In the genomic region with DNA sequence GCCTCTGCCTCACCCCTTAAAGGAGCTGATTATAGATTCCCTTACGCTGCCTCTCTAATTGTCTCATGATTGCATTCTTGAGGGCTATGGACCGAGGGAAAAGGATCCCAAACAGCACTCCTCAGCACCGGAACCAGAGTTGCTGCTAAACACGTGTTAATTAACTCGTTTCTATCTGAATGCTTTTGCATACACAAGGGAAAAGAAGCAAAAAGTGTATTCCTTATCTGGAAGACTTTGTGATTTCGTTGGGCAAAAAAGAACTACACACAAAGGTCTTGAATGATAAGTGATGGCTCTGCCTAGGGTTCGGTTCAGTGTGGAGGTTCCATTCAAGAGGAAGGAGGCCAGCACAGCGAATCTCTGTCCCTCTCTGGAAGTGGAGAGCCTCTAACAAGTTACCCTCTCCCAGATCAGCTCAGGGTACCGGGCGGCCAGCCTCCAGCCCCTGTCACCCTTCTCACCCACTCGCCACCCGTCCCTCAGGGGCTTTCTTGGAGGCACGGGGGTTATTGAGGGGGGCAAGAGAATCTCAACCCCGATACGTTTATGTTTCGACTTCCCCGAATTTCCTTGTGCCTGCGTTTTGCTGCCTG, we compare ENCODE assay signal across 8 cellular contexts. TPM values are rescaled to one million over a fixed set of nuclear protein-coding genes. Genes with fewer than 3 reads are reported as not detected.
DNase-seq lines count a peak whose midpoint lies in the region; ATAC-seq and TF ChIP-seq lines count a peak whose summit lies in the region.

No MANE protein-coding gene starts in this region.

- H3K27me3 Mint-ChIP-seq in chondrocyte (ENCODE audit: low read depth): no peaks in the 10 kb centered on the region

- H3K9me3 ChIP-seq in OCI-LY3 (ENCODE audit: insufficient read depth, low read length) (no peaks in the 10 kb centered on the region), mononuclear cell (ENCODE audit: low read depth, low read length) (no peaks in the 10 kb centered on the region)

- DNase-seq in NCI-H82 (lab: John Stamatoyannopoulos, UW): peak; percentile 56
- no peak for DNase-seq in NCI-H82 treated with DMSO at 0.1 percent for 48 hours (lab: John Stamatoyannopoulos, UW; ENCODE audit: unreplicated experiment)
- DNase-seq in chondrocyte (ENCODE audit: low spot score): no peak
- DNase-seq in stimulated activated naive CD4-positive, alpha-beta T cell treated with Interleukin-2 at 50 U/mL for 16 hours (lab: John Stamatoyannopoulos, UW): no peak

- TF ChIP-seq CTCF in OCI-LY3 (IDR thresholded peaks at IDR 0.05; ENCODE audit: low read depth, low read length): no peak
- TF ChIP-seq CTCF in chondrocyte (IDR thresholded peaks at IDR 0.05): no peak

- H3K4me3 ChIP-seq in OCI-LY3 (ENCODE audit: low read length) (peak overlapping the region; percentile 90), mononuclear cell (ENCODE audit: low read length) (peak overlapping the region; percentile 84), urinary bladder (ENCODE audit: low read depth, low read length) (peak overlapping the region; percentile 79)

- no peaks in the 10 kb centered on the region for H3K9me3 Mint-ChIP-seq in chondrocyte (ENCODE audit: low read depth)

- H3K4me1 Mint-ChIP-seq in chondrocyte (ENCODE audit: low read depth): peaks cover 50% of the 10 kb centered on the region

- H3K27ac ChIP-seq in OCI-LY3 (ENCODE audit: low read length): peak overlapping the region; percentile 72
- H3K27ac ChIP-seq in urinary bladder (ENCODE audit: low read depth): peak overlapping the region; percentile 98

- ATAC-seq in HG03039 (IDR thresholded peaks at IDR 0.05; ENCODE audit: unreplicated experiment): no peak

- H3K9ac ChIP-seq in OCI-LY3 (ENCODE audit: low read length): peak overlapping the region; percentile 87

- no peaks in the 10 kb centered on the region for H3K36me3 ChIP-seq in OCI-LY3 (replicated peaks; ENCODE audit: low read depth, low read length)
- no peaks in the 10 kb centered on the region for H3K36me3 ChIP-seq in urinary bladder (ENCODE audit: insufficient read depth)

- H3K4me3 Mint-ChIP-seq in chondrocyte (ENCODE audit: unreplicated experiment): peak overlapping the region; percentile 96

- peaks cover 26% of the 10 kb centered on the region for H3K79me2 ChIP-seq in OCI-LY3 (ENCODE audit: low read length)

- WGBS in urinary bladder: 7% methylated on average over 18 of the region's 18 CpGs

- peaks cover 3% of the 10 kb centered on the region for H3K36me3 Mint-ChIP-seq in chondrocyte (ENCODE audit: low read depth)

- peak overlapping the region; percentile 99 for H3K4me2 ChIP-seq in OCI-LY3 (ENCODE audit: low read length)

- peaks cover 12% of the 10 kb centered on the region for H4K20me1 ChIP-seq in OCI-LY3 (ENCODE audit: insufficient read depth, low read length)

- H3K27ac Mint-ChIP-seq in chondrocyte (ENCODE audit: unreplicated experiment): peak overlapping the region; percentile 97

- no peaks in the 10 kb centered on the region for H3K27me3 ChIP-seq in OCI-LY3 (ENCODE audit: low read depth, low read length)
- no peaks in the 10 kb centered on the region for H3K27me3 ChIP-seq in mononuclear cell (ENCODE audit: insufficient read depth, low read length)

- peak overlapping the region; percentile 37; the same call in 1 of the 2 replicates for H2AFZ ChIP-seq in OCI-LY3 (ENCODE audit: low read depth, low read length)

- H3K4me1 ChIP-seq in OCI-LY3 (ENCODE audit: low read length): peaks cover 16% of the 10 kb centered on the region
- peaks cover 36% of the 10 kb centered on the region for H3K4me1 ChIP-seq in mononuclear cell (ENCODE audit: insufficient read depth, low read length)
- H3K4me1 ChIP-seq in urinary bladder (ENCODE audit: insufficient read depth): no peaks in the 10 kb centered on the region

RNA-seq across cellular contexts. Expression of gene SLC4A2, which starts 0.5 kb away (rescaled TPM):
- total RNA-seq in chondrocyte (340 to 379 TPM (median 371 TPM) in 3 replicates), mononuclear cell (9.4 TPM), urinary bladder (30.6 TPM)
- 107 TPM for polyA plus RNA-seq in urinary bladder

RNA-seq across cellular contexts. Expression of gene CDK5, which starts 1.2 kb away (rescaled TPM):
- total RNA-seq in chondrocyte (23.9 to 25.4 TPM (median 24.0 TPM) in 3 replicates), mononuclear cell (3.7 TPM), urinary bladder (6.7 TPM)
- polyA plus RNA-seq in urinary bladder: 9.4 TPM

RNA-seq across cellular contexts. Expression of gene ASIC3, which starts 10.5 kb away (rescaled TPM):
- total RNA-seq in chondrocyte (2.2 to 4.9 TPM (median 2.4 TPM) in 3 replicates), mononuclear cell (0.84 TPM), urinary bladder (1.1 TPM)
- polyA plus RNA-seq in urinary bladder: 2.0 TPM

RNA-seq across cellular contexts. Expression of gene FASTK, which starts 21.7 kb away (rescaled TPM):
- total RNA-seq in chondrocyte (83.8 to 146 TPM (median 94.0 TPM) in 3 replicates), mononuclear cell (33.6 TPM), urinary bladder (42.4 TPM)
- 87.8 TPM for polyA plus RNA-seq in urinary bladder

RNA-seq across cellular contexts. Expression of gene TMUB1, which starts 24.4 kb away (rescaled TPM):
- total RNA-seq in chondrocyte: 31.2 to 43.2 TPM (median 33.2 TPM) in 3 replicates
- 20.0 TPM for total RNA-seq in mononuclear cell
- 9.7 TPM for total RNA-seq in urinary bladder
- 51.9 TPM for polyA plus RNA-seq in urinary bladder

Comparison
In these comparisons a context has a peak if more than half of its experiments do, and no peak if none do; other contexts are left out.
1. RNA of gene SLC4A2, which starts 0.5 kb away (total RNA-seq): 340 to 379 TPM in chondrocyte; 30.6 TPM in urinary bladder (single experiment) and 9.4 TPM in mononuclear cell (single experiment); every median in the first group is over 10 times any median in the second.
2. Peak in every context shown above with its lines, with median percentiles within 50 percentile points of each other: H3K4me3 ChIP-seq.